ENCODE assay signal across 3 cellular contexts in genomic region chr2:235078182-235078581, GRCh38.
TF ChIP-seq lines count a peak whose summit lies in the region.

No MANE protein-coding gene starts in this region.

TF ChIP-seq in HepG2, 621 proteins besides CTCF, POLR2A, EP300 and RAD21:
- TF ChIP-seq CEBPB (IDR thresholded peaks at IDR 0.05; ENCODE audit: borderline replicate concordance, low read depth, low read length) = peak; percentile 72
- 0 out of 2 replicates have a peak, but pooled peaks have one; percentile 47 for TF ChIP-seq CREB1 (IDR thresholded peaks at IDR 0.05)
- no peak for TF ChIP-seq CREB1 (CRISPR knock-in tag; IDR thresholded peaks at IDR 0.05)
- no peak for TF ChIP-seq ZNF562 (CRISPR knock-in tag; IDR thresholded peaks at IDR 0.05; ENCODE audit: borderline replicate concordance)

TF ChIP-seq in IMR-90, 13 proteins besides CTCF, POLR2A, EP300 and RAD21:
- TF ChIP-seq USF2 (IDR thresholded peaks at IDR 0.05; ENCODE audit: low read depth, low read length) (no peak), CEBPB (IDR thresholded peaks at IDR 0.05; ENCODE audit: low read depth, low read length) (0 out of 2 replicates have a peak, but pooled peaks have one; percentile 35)

TF ChIP-seq in GM12891, 5 proteins besides CTCF, POLR2A, EP300 and RAD21:
- TF ChIP-seq PAX5 (IDR thresholded peaks at IDR 0.05; ENCODE audit: insufficient read depth, low read length, severe bottlenecking) (no peak), POU2F2 (IDR thresholded peaks at IDR 0.05; ENCODE audit: low read depth, low read length) (no peak)
